Comparison of ENCODE assay signal across 20 cellular contexts in genomic region chr22:35802885-35803284, GRCh38.
"Had no signal": no experiment of that assay in that cellular context is flagged by ENCODE, and none has a peak within 500 bp of the region (broad histone marks: within the 10 kb centered on the region; RNA-seq: fewer than 3 reads in every experiment).

No MANE protein-coding gene starts in this region.

- H3K9me3 ChIP-seq: ascending aorta, esophagus muscularis mucosa, ovary, thyroid gland had no signal

- H3K27ac ChIP-seq: esophagus muscularis mucosa, ovary, thyroid gland had no signal

- DNase-seq: activated CD4-positive, alpha-beta T cell treated with anti-CD3 and anti-CD28 coated beads, Interleukin-2, amount 50 U/mL, for 1 hour; activated CD8-positive, alpha-beta memory T cell treated with anti-CD3 and anti-CD28 coated beads, Interleukin-2, amount 50 U/mL, for 4 hours; activated effector memory CD4-positive, alpha-beta T cell treated with Interleukin-2 at 50 U/mL for 16 hours; activated naive CD4-positive, alpha-beta T cell treated with anti-CD3 and anti-CD28 coated beads, Interleukin-2, amount 50 U/mL, for 16 hours; activated T-cell treated with anti-CD3 and anti-CD28 coated beads, Interleukin-2, amount 50 U/mL, for 48 hours; effector CD8-positive, alpha-beta T cell; hippocampal formation; mammary epithelial cell; naive B cell; ovary; stimulated activated CD4-positive, alpha-beta T cell treated with anti-CD3 and anti-CD28 coated beads, Interleukin-12 subunit alpha, Interleukin-12 subunit beta, amount 100 ng/mL, for 4 hours; stimulated activated CD4-positive, alpha-beta T cell treated with anti-CD3 and anti-CD28 coated beads, Interleukin-1b, Interleukin-23, amount 100 ng/mL, for 48 hours; stimulated activated CD8-positive, alpha-beta memory T cell treated with anti-CD3 and anti-CD28 coated beads, Interleukin-4, amount 100 ng/mL, for 48 hours; stimulated activated naive CD4-positive, alpha-beta T cell treated with Interleukin-2 at 50 U/mL for 16 hours; thyroid gland had no signal

- H3K9me3 Mint-ChIP-seq: T-helper 1 cell treated with Interleukin-12 subunit alpha and Interleukin-12 subunit beta and Interleukin-4 antibody, amounts not matched to agents 30 μg/mL and 1 μg/mL, for 36 hours had no signal

- H3K4me3 Mint-ChIP-seq: dendritic cell treated with granulocyte-macrophage colony-stimulating factor and Interleukin-4, amounts not matched to agents 40 ng/mL and 50 ng/mL, for 4 days; naive B cell; T-helper 1 cell treated with Interleukin-12 subunit alpha and Interleukin-12 subunit beta and Interleukin-4 antibody, amounts not matched to agents 30 μg/mL and 1 μg/mL, for 36 hours had no signal

- H3K27me3 Mint-ChIP-seq: dendritic cell treated with granulocyte-macrophage colony-stimulating factor and Interleukin-4, amounts not matched to agents 40 ng/mL and 50 ng/mL, for 4 days had no signal

- H3K27me3 ChIP-seq: ascending aorta, esophagus muscularis mucosa, ovary, thyroid gland had no signal

- H3K27ac Mint-ChIP-seq: dendritic cell treated with granulocyte-macrophage colony-stimulating factor and Interleukin-4, amounts not matched to agents 40 ng/mL and 50 ng/mL, for 4 days; naive B cell; T-helper 1 cell treated with Interleukin-12 subunit alpha and Interleukin-12 subunit beta and Interleukin-4 antibody, amounts not matched to agents 30 μg/mL and 1 μg/mL, for 36 hours had no signal

- H3K4me1 ChIP-seq: ascending aorta had no signal

- H3K4me3 ChIP-seq: ascending aorta, esophagus muscularis mucosa, ovary, thyroid gland had no signal

- H3K4me1 Mint-ChIP-seq: naive B cell had no signal

- H3K36me3 ChIP-seq: ovary, thyroid gland had no signal

- ATAC-seq: activated CD4-positive, CD25-positive, alpha-beta regulatory T cell treated with anti-CD3 and anti-CD28 coated beads, Interleukin-2, amount 50 U/mL, for 24 hours had no signal
